ENCODE assay signal across 29 cellular contexts in the genomic region with DNA sequence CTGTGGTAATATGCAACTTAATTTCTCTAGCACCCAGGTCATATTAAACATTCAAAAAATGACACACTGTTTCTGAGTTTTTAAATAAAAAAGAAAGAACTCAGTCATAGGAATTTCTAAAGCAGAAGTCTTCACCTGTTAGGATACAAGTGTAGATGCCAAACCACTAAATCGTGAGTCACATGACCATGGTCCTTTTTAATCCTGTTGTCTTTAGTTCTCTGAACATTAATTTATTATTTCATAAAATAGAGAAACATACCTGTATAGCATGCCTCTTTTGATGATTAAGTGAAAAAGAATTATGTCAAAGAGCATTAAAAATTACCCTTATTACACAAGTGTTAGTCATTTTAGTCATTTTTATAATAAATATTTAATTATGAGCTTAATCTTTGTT.
"Had no signal": no experiment of that assay in that cellular context is flagged by ENCODE, and none has a peak within 500 bp of the region (broad histone marks: within the 10 kb centered on the region; RNA-seq: fewer than 3 reads in every experiment).

No MANE protein-coding gene starts in this region.

- H3K4me3 ChIP-seq: Peyer's patch, SJSA1 had no signal

- H3K27me3 ChIP-seq: Peyer's patch, SJSA1 had no signal

- DNase-seq: activated CD4-positive, alpha-beta T cell treated with anti-CD3 and anti-CD28 coated beads for 48 hours; activated CD4-positive, alpha-beta T cell treated with anti-CD3 and anti-CD28 coated beads, Interleukin-2, amount 50 U/mL, for 4 hours; activated CD4-positive, CD25-positive, alpha-beta regulatory T cell treated with anti-CD3 and anti-CD28 coated beads, Interleukin-2, amount 50 U/mL, for 72 hours; activated CD8-positive, alpha-beta memory T cell treated with anti-CD3 and anti-CD28 coated beads, Interleukin-2, amount 50 U/mL, for 48 hours; activated CD8-positive, alpha-beta T cell treated with anti-CD3 and anti-CD28 coated beads, Interleukin-2, amount 10 ng/mL, durations not matched to agents 7 days and 5 days; activated effector memory CD4-positive, alpha-beta T cell treated with Interleukin-2 at 50 U/mL for 16 hours; activated naive CD4-positive, alpha-beta T cell; activated naive CD8-positive, alpha-beta T cell treated with anti-CD3 and anti-CD28 coated beads, Interleukin-2, amount 50 U/mL, for 24 hours; activated T-cell treated with anti-CD3 and anti-CD28 coated beads, Interleukin-2, amount 50 U/mL, for 1 hour; amygdala; cerebellar nuclear complex; IMR-90; KG1; NCI-H1048; NCI-H1417 treated with DMSO at 0.1 percent for 48 hours; NCI-H1694; NCI-H2029; NCI-H510A treated with DMSO at 0.1 percent for 48 hours; NCI-H69; NK-92 treated with Interleukin-12 subunit alpha and Interleukin-12 subunit beta, amount 100 ng/mL, for 24 hours; OCI-M1; Peyer's patch; SHP77; T-helper 17 cell; T-helper 9 cell had no signal

- H3K36me3 Mint-ChIP-seq: activated naive CD4-positive, alpha-beta T cell treated with anti-CD3 and anti-CD28 coated beads, Interleukin-2, amount 50 U/mL, for 24 hours; WTC11 had no signal

- H3K36me3 ChIP-seq: Peyer's patch, SJSA1 had no signal

- H3K27ac Mint-ChIP-seq: activated CD8-positive, alpha-beta T cell treated with anti-CD3 and anti-CD28 coated beads, Interleukin-2, amount 10 ng/mL, durations not matched to agents 7 days and 5 days; activated naive CD4-positive, alpha-beta T cell treated with anti-CD3 and anti-CD28 coated beads, Interleukin-2, amount 50 U/mL, for 24 hours; activated naive CD8-positive, alpha-beta T cell treated with anti-CD3 and anti-CD28 coated beads, Interleukin-2, amount 50 U/mL, for 24 hours; T-helper 17 cell; WTC11 had no signal

- H3K9me3 Mint-ChIP-seq: activated naive CD4-positive, alpha-beta T cell treated with anti-CD3 and anti-CD28 coated beads, Interleukin-2, amount 50 U/mL, for 24 hours; WTC11 had no signal

- H3K4me1 ChIP-seq: Peyer's patch had no signal

- H3K9me3 ChIP-seq: Peyer's patch, SJSA1 had no signal

- ATAC-seq: activated CD8-positive, alpha-beta T cell treated with anti-CD3 and anti-CD28 coated beads, Interleukin-2, amount 10 ng/mL, durations not matched to agents 7 days and 5 days; activated naive CD8-positive, alpha-beta T cell treated with anti-CD3 and anti-CD28 coated beads, Interleukin-2, amount 50 U/mL, for 24 hours; T-helper 17 cell; WTC11 had no signal

- H3K27ac ChIP-seq: Peyer's patch, RWPE1, SJSA1 had no signal
